18 cellular contexts compared by ENCODE assay signal in genomic region chr16:56764835-56765234, GRCh38. TPM values are rescaled to one million over a fixed set of nuclear protein-coding genes. Genes with fewer than 3 reads are reported as not detected.
DNase-seq lines count a peak whose midpoint lies in the region; ATAC-seq and TF ChIP-seq lines count a peak whose summit lies in the region.
"Had no signal": no experiment of that assay in that cellular context is flagged by ENCODE, and none has a peak within 500 bp of the region (broad histone marks: within the 10 kb centered on the region; RNA-seq: fewer than 3 reads in every experiment).

No MANE protein-coding gene starts in this region.

- H3K9me3 Mint-ChIP-seq in activated CD4-positive, alpha-beta T cell treated with anti-CD3 and anti-CD28 coated beads, Interleukin-2, amount 10 ng/mL, durations not matched to agents 7 days and 5 days = no peaks in the 10 kb centered on the region
- H3K9me3 Mint-ChIP-seq: H9 had no signal

- peaks cover 18% of the 10 kb centered on the region for H3K36me3 Mint-ChIP-seq in activated CD4-positive, alpha-beta T cell treated with anti-CD3 and anti-CD28 coated beads, Interleukin-2, amount 10 ng/mL, durations not matched to agents 7 days and 5 days (ENCODE audit: low read depth)

- TF ChIP-seq POLR2A in erythroblast (IDR thresholded peaks at IDR 0.05; ENCODE audit: low read length) = no peak

- no peaks in the 10 kb centered on the region for H3K27me3 Mint-ChIP-seq in activated CD4-positive, alpha-beta T cell treated with anti-CD3 and anti-CD28 coated beads, Interleukin-2, amount 10 ng/mL, durations not matched to agents 7 days and 5 days

- POLR2A ChIA-PET in activated CD4-positive, alpha-beta T cell treated with anti-CD3 and anti-CD28 coated beads, Interleukin-2, amount 10 ng/mL, durations not matched to agents 7 days and 5 days (lab: Charles Lee) = no interaction called here

- no peak overlapping the region for H3K4me3 ChIP-seq in WERI-Rb-1 (ENCODE audit: low read depth, low read length)
- no peak overlapping the region for H3K4me3 ChIP-seq in foreskin fibroblast (ENCODE audit: low read depth in 1 of 2, low read length in 2 of 2)
- no peak overlapping the region for H3K4me3 ChIP-seq in right cardiac atrium (ENCODE audit: low read length)
- H3K4me3 ChIP-seq: BLaER1 treated with 17β-estradiol and CSF1 and Interleukin-3, amounts not matched to agents 10 nM and 100 nM; SJCRH30 had no signal

- ATAC-seq in right cardiac atrium = no peak

- H3K4me1 ChIP-seq in right cardiac atrium (ENCODE audit: control insufficient read depth, insufficient read depth, low read length) = no peaks in the 10 kb centered on the region
- H3K4me1 ChIP-seq: SJCRH30 had no signal

- TF ChIP-seq CTCF in WERI-Rb-1 (IDR thresholded peaks at IDR 0.05; ENCODE audit: low read depth, low read length) = no peak
- no peak for TF ChIP-seq CTCF in foreskin fibroblast (IDR thresholded peaks at IDR 0.05; ENCODE audit: low read depth, low read length)

- 79% methylated on average over 2 of the region's 2 CpGs for WGBS in right cardiac atrium

- H3K27ac Mint-ChIP-seq in activated CD4-positive, alpha-beta T cell treated with anti-CD3 and anti-CD28 coated beads, Interleukin-2, amount 10 ng/mL, durations not matched to agents 7 days and 5 days = peak overlapping the region; percentile 52

- H3K4me3 Mint-ChIP-seq in activated CD4-positive, alpha-beta T cell treated with anti-CD3 and anti-CD28 coated beads, Interleukin-2, amount 10 ng/mL, durations not matched to agents 7 days and 5 days = no peak overlapping the region
- H3K4me3 Mint-ChIP-seq: H9 had no signal

- CTCF ChIA-PET in activated CD4-positive, alpha-beta T cell treated with anti-CD3 and anti-CD28 coated beads, Interleukin-2, amount 10 ng/mL, durations not matched to agents 7 days and 5 days (lab: Charles Lee) = interaction anchor here (0.9 to 1.5 kb wide), 2 partner anchors 21 to 25 kb away, joined by 3 to 4 read pairs; no protein-coding TSS in a partner anchor

- intact Hi-C loops in right cardiac atrium (cut with DNase I) = no loop called here

- no peaks in the 10 kb centered on the region for H3K27me3 ChIP-seq in WERI-Rb-1 (ENCODE audit: insufficient read depth, low read depth, severe bottlenecking)
- no peaks in the 10 kb centered on the region for H3K27me3 ChIP-seq in right cardiac atrium (ENCODE audit: control insufficient read depth, insufficient read depth)
- H3K27me3 ChIP-seq: BLaER1 treated with 17β-estradiol and CSF1 and Interleukin-3, amounts not matched to agents 10 nM and 100 nM; SJCRH30 had no signal

- no peak for DNase-seq in activated CD4-positive, alpha-beta T cell treated with anti-CD3 and anti-CD28 coated beads, Interleukin-2, amount 10 ng/mL, durations not matched to agents 7 days and 5 days
- no peak for DNase-seq in activated CD4-positive, alpha-beta T cell treated with anti-CD3 and anti-CD28 coated beads for 1 hour
- peak; percentile 12 for DNase-seq in NCI-H82 treated with DMSO at 0.1 percent for 48 hours (lab: John Stamatoyannopoulos, UW; ENCODE audit: unreplicated experiment)
- DNase-seq in WERI-Rb-1 = no peak
- DNase-seq in erythroblast (lab: John Stamatoyannopoulos, UW) = peak; percentile 54 to 66
- DNase-seq in foreskin fibroblast = no peak
- DNase-seq in right cardiac atrium = no peak
- no peak for DNase-seq in NCI-H187 treated with DMSO at 0.1 percent for 48 hours (lab: John Stamatoyannopoulos, UW)
- DNase-seq: DMS 273 treated with DMSO at 0.1 percent for 48 hours, H9, Kasumi-1, NCI-H1105, NCI-H1694, NCI-H2107, NCI-H526 treated with DMSO at 0.1 percent for 48 hours, SJCRH30 had no signal

- H3K9me3 ChIP-seq in WERI-Rb-1 (ENCODE audit: severe bottlenecking) (no peaks in the 10 kb centered on the region), right cardiac atrium (ENCODE audit: control insufficient read depth, low read length) (no peaks in the 10 kb centered on the region)
- H3K9me3 ChIP-seq: BLaER1 treated with 17β-estradiol and CSF1 and Interleukin-3, amounts not matched to agents 10 nM and 100 nM; SJCRH30 had no signal

- H3K27ac ChIP-seq in WERI-Rb-1 (peak overlapping the region; percentile 66), right cardiac atrium (ENCODE audit: low read length) (no peak overlapping the region)
- H3K27ac ChIP-seq: BLaER1 treated with 17β-estradiol and CSF1 and Interleukin-3, amounts not matched to agents 10 nM and 100 nM; RWPE1; SJCRH30 had no signal

- H3K36me3 ChIP-seq in WERI-Rb-1 = peaks cover 11% of the 10 kb centered on the region

- peaks cover 13% of the 10 kb centered on the region for H3K4me1 Mint-ChIP-seq in activated CD4-positive, alpha-beta T cell treated with anti-CD3 and anti-CD28 coated beads, Interleukin-2, amount 10 ng/mL, durations not matched to agents 7 days and 5 days
- H3K4me1 Mint-ChIP-seq: H9 had no signal

RNA-seq across cellular contexts. Expression of gene NUP93, which starts 34.9 kb away (rescaled TPM):
- 10 to 100 TPM; 85.0 to 85.9 TPM for total RNA-seq in activated CD4-positive, alpha-beta T cell treated with anti-CD3 and anti-CD28 coated beads, Interleukin-2, amount 10 ng/mL, durations not matched to agents 7 days and 5 days
- total RNA-seq in right cardiac atrium = 10 to 100 TPM; 26.7 to 36.0 (median 30.4) TPM
- 18.9 TPM for polyA plus RNA-seq in right cardiac atrium

Comparison
In these comparisons a context has a peak if more than half of its experiments do, and no peak if none do; other contexts are left out.
1. DNase-seq: peak in NCI-H82 treated with DMSO at 0.1 percent for 48 hours (single experiment) and erythroblast (2 of 2); none in activated CD4-positive, alpha-beta T cell treated with anti-CD3 and anti-CD28 coated beads, Interleukin-2, amount 10 ng/mL, durations not matched to agents 7 days and 5 days (single experiment), activated CD4-positive, alpha-beta T cell treated with anti-CD3 and anti-CD28 coated beads for 1 hour (single experiment), WERI-Rb-1 (single experiment), foreskin fibroblast (0 of 2), right cardiac atrium (0 of 3) and NCI-H187 treated with DMSO at 0.1 percent for 48 hours (single experiment).